ENCODE assay signal across 18 cellular contexts in genomic region chr3:33544126-33544525, GRCh38.
DNase-seq lines count a peak whose midpoint lies in the region; ATAC-seq, FAIRE-seq and TF ChIP-seq lines count a peak whose summit lies in the region.
"Had no signal": no experiment of that assay in that cellular context is flagged by ENCODE, and none has a peak within 500 bp of the region (broad histone marks: within the 10 kb centered on the region; RNA-seq: fewer than 3 reads in every experiment).

No MANE protein-coding gene starts in this region.

- no peak overlapping the region for H4K8ac ChIP-seq in mesenchymal stem cell (ENCODE audit: low read length)

- H3K9me3 ChIP-seq in GM12878 (replicated peaks; ENCODE audit: control insufficient read depth, insufficient read depth, low read length) (no peaks in the 10 kb centered on the region), mesenchymal stem cell (ENCODE audit: control insufficient read depth, low read length) (no peaks in the 10 kb centered on the region)
- H3K9me3 ChIP-seq: A549; BLaER1 treated with 17β-estradiol and CSF1 and Interleukin-3, amounts not matched to agents 10 nM and 100 nM had no signal

- H3K27me3 Mint-ChIP-seq in mesothelial cell of epicardium (ENCODE audit: low read depth) (no peaks in the 10 kb centered on the region), progenitor cell of endocrine pancreas (no peaks in the 10 kb centered on the region)

- H2BK5ac ChIP-seq in mesenchymal stem cell (ENCODE audit: low read depth, low read length, poor library complexity, severe bottlenecking), result no peak overlapping the region

- H3K18ac ChIP-seq in mesenchymal stem cell (ENCODE audit: low read depth in 1 of 2, low read length in 2 of 2), result no peak overlapping the region

- peak; percentile 13 for FAIRE-seq in GM12878 (lab: Jason Lieb, UNC)
- FAIRE-seq: GM12892 had no signal

- no peaks in the 10 kb centered on the region; a peak in 2 of 4 replicates for H3K36me3 ChIP-seq in GM12878 (ENCODE audit: control insufficient read depth in 2 of 2, insufficient read depth in 2 of 2, low read length in 1 of 2)
- peaks cover 0 to 35% of the 10 kb centered on the region in 2 experiments for H3K36me3 ChIP-seq in mesenchymal stem cell (ENCODE audit: control insufficient read depth in 1 of 2, insufficient read depth in 2 of 2, low read depth in 1 of 2, low read length in 2 of 2)

- 90% methylated on average over 1 of the region's 1 CpG for WGBS in GM12878 (ENCODE audit: insufficient coverage, insufficient replicate concordance, low lambda C conversion rate, missing lambda C conversion rate)
- WGBS in mesenchymal stem cell, result 20% methylated on average over 1 of the region's 1 CpG

- H3K79me2 ChIP-seq in GM12878 (ENCODE audit: control insufficient read depth, insufficient read depth, low read length), result no peaks in the 10 kb centered on the region

- no peak overlapping the region for H4K91ac ChIP-seq in mesenchymal stem cell (ENCODE audit: low read length)

- H3K9me3 Mint-ChIP-seq in mesothelial cell of epicardium (peaks cover 16% of the 10 kb centered on the region), progenitor cell of endocrine pancreas (ENCODE audit: low read depth) (peaks cover 12% of the 10 kb centered on the region)

- no peak overlapping the region for H3K27ac Mint-ChIP-seq in mesothelial cell of epicardium
- H3K27ac Mint-ChIP-seq in progenitor cell of endocrine pancreas, result no peak overlapping the region

- no peak overlapping the region for H3K14ac ChIP-seq in mesenchymal stem cell (ENCODE audit: low read length in 2 of 2)

- no peak overlapping the region for H2AK5ac ChIP-seq in mesenchymal stem cell (ENCODE audit: low read length, severe bottlenecking)

- no peak overlapping the region for H3K4me3 ChIP-seq in AG10803 (ENCODE audit: low read length)
- no peak overlapping the region for H3K4me3 ChIP-seq in GM12878
- H3K4me3 ChIP-seq in mesenchymal stem cell (ENCODE audit: insufficient read depth in 1 of 2, low read depth in 1 of 2, low read length in 2 of 2), result no peak overlapping the region
- H3K4me3 ChIP-seq: A549; BLaER1 treated with 17β-estradiol and CSF1 and Interleukin-3, amounts not matched to agents 10 nM and 100 nM; PC-9 had no signal

- no peak for TF ChIP-seq EP300 in GM12878 (IDR thresholded peaks at IDR 0.05; ENCODE audit: borderline replicate concordance in 1 of 2, control insufficient read depth in 1 of 2, low read depth in 2 of 2, low read length in 2 of 2)

- H2BK120ac ChIP-seq in mesenchymal stem cell (ENCODE audit: low read depth, low read length), result no peak overlapping the region

- CTCF ChIA-PET in GM12878 (lab: Yijun Ruan, JAX), result no interaction called here

- no peak overlapping the region for H3K27ac ChIP-seq in GM12878 (ENCODE audit: control insufficient read depth, insufficient read depth)
- no peak overlapping the region for H3K27ac ChIP-seq in mesenchymal stem cell (ENCODE audit: low read length, poor library complexity, severe bottlenecking)
- no peak overlapping the region for H3K27ac ChIP-seq in caudate nucleus (ENCODE audit: low read depth, low read length)
- H3K27ac ChIP-seq: A549; BLaER1 treated with 17β-estradiol and CSF1 and Interleukin-3, amounts not matched to agents 10 nM and 100 nM; PC-9 had no signal

- TF ChIP-seq RAD21 in GM12878 (IDR thresholded peaks at IDR 0.05; ENCODE audit: insufficient read depth, low read depth, low read length), result no peak

- no peak for ATAC-seq in GM12878
- no peak for ATAC-seq in HG03196 (IDR thresholded peaks at IDR 0.05; ENCODE audit: unreplicated experiment)
- ATAC-seq: A549 had no signal

- DNase-seq in AG10803 (ENCODE audit: low read depth) (peak; percentile 42), GM04504 (ENCODE audit: low read depth) (peak; percentile 35), GM12878 (ENCODE audit: low read depth, low spot score) (no peak), mesenchymal stem cell (no peak), caudate nucleus (lab: John Stamatoyannopoulos, UW) (no peak), mesothelial cell of epicardium (ENCODE audit: low spot score in 2 of 2, unreplicated experiment in 2 of 2) (no peak), progenitor cell of endocrine pancreas (ENCODE audit: low spot score, unreplicated experiment) (no peak)
- DNase-seq: DMS 273 treated with DMSO at 0.1 percent for 48 hours, Kasumi-1, NCI-H1105 treated with DMSO at 0.1 percent for 48 hours, NCI-H187, NCI-H446 treated with DMSO at 0.1 percent for 48 hours, NCI-H774, PC-9 had no signal

- H3K79me1 ChIP-seq in mesenchymal stem cell (replicated peaks; ENCODE audit: low read length, poor library complexity, severe bottlenecking), result no peaks in the 10 kb centered on the region

- H3K4ac ChIP-seq in mesenchymal stem cell (ENCODE audit: low read depth in 1 of 2, low read length in 2 of 2), result no peak overlapping the region

- H2BK15ac ChIP-seq in mesenchymal stem cell (ENCODE audit: low read depth, poor library complexity, severe bottlenecking), result no peak overlapping the region

- H3K4me2 ChIP-seq in GM12878 (ENCODE audit: control insufficient read depth, insufficient read depth), result no peak overlapping the region
- no peak overlapping the region for H3K4me2 ChIP-seq in mesenchymal stem cell (ENCODE audit: low read length, poor library complexity, severe bottlenecking)
- H3K4me2 ChIP-seq: A549; BLaER1 treated with 17β-estradiol and CSF1 and Interleukin-3, amounts not matched to agents 10 nM and 100 nM; PC-9 had no signal

- TF ChIP-seq POLR2A in GM12878 (IDR thresholded peaks at IDR 0.05; ENCODE audit: low read depth, low read length), result no peak

- POLR2A ChIA-PET in GM12878 (lab: Charles Lee), result no interaction called here

- H3K9ac ChIP-seq in GM12878 (ENCODE audit: control insufficient read depth, insufficient read depth, low read length), result no peak overlapping the region
- peak overlapping the region; percentile 42 for H3K9ac ChIP-seq in mesenchymal stem cell (ENCODE audit: low read length)
- H3K9ac ChIP-seq: BLaER1 treated with 17β-estradiol and CSF1 and Interleukin-3, amounts not matched to agents 10 nM and 100 nM had no signal

- SMC1A ChIA-PET in GM12878 (lab: Charles Lee; ENCODE audit: uncharacterized antibody, unreplicated experiment), result interaction anchor here (0.9 kb wide), 1 partner anchor 13 kb away, joined by 4 read pairs; no protein-coding TSS in a partner anchor

- TF ChIP-seq CTCF in AG10803 (conservative IDR thresholded peaks at IDR 0.05; ENCODE audit: low read length) (no peak), GM12878 (IDR thresholded peaks at IDR 0.05 in 2 of 3, conservative IDR thresholded peaks at IDR 0.05 in 1 of 3; ENCODE audit: control insufficient read depth in 2 of 3, extremely low read depth in 1 of 3, insufficient read depth in 1 of 3, low read depth in 3 of 3, low read length in 3 of 3) (no peak), mesothelial cell of epicardium (IDR thresholded peaks at IDR 0.05; ENCODE audit: unreplicated experiment) (no peak), progenitor cell of endocrine pancreas (IDR thresholded peaks at IDR 0.05; ENCODE audit: unreplicated experiment) (no peak)

- H2AFZ ChIP-seq in GM12878 (ENCODE audit: control insufficient read depth, low read depth, low read length) (no peak overlapping the region), mesenchymal stem cell (ENCODE audit: low read depth, low read length) (no peak overlapping the region)
- H2AFZ ChIP-seq: PC-9 had no signal

- intact Hi-C loops in GM12878 (cut with micrococcal nuclease; ENCODE audit: unreplicated experiment), result no loop called here

- no peaks in the 10 kb centered on the region for H3K27me3 ChIP-seq in GM12878 (replicated peaks in 1 of 2; ENCODE audit: control insufficient read depth in 2 of 2, insufficient read depth in 2 of 2, low read length in 1 of 2)
- no peaks in the 10 kb centered on the region for H3K27me3 ChIP-seq in mesenchymal stem cell (ENCODE audit: control insufficient read depth in 1 of 2, insufficient read depth in 1 of 2, low read length in 2 of 2)
- H3K27me3 ChIP-seq: BLaER1 treated with 17β-estradiol and CSF1 and Interleukin-3, amounts not matched to agents 10 nM and 100 nM had no signal

- H3K4me1 Mint-ChIP-seq in mesothelial cell of epicardium (no peaks in the 10 kb centered on the region), progenitor cell of endocrine pancreas (ENCODE audit: low read depth) (no peaks in the 10 kb centered on the region)

- in situ Hi-C loops in GM12878 (cut with MboI), result no loop called here

- H2BK12ac ChIP-seq in mesenchymal stem cell (ENCODE audit: low read length in 2 of 2), result no peak overlapping the region

- H3K36me3 Mint-ChIP-seq in mesothelial cell of epicardium (peaks cover 32% of the 10 kb centered on the region), progenitor cell of endocrine pancreas (ENCODE audit: insufficient read depth) (peaks cover 27% of the 10 kb centered on the region)

- no peak overlapping the region for H3K4me3 Mint-ChIP-seq in mesothelial cell of epicardium
- H3K4me3 Mint-ChIP-seq in progenitor cell of endocrine pancreas (ENCODE audit: low read depth), result no peak overlapping the region

- RAD21 ChIA-PET in GM12878 (lab: Charles Lee; ENCODE audit: unreplicated experiment), result no interaction called here

- BruUV-seq in GM12878 (replicated peaks; lab: Mats Ljungman, UMichigan), result no TSS peak

- H3K23ac ChIP-seq in mesenchymal stem cell (ENCODE audit: low read length in 2 of 2), result no peak overlapping the region

- no peaks in the 10 kb centered on the region for H4K20me1 ChIP-seq in GM12878 (ENCODE audit: control insufficient read depth, insufficient read depth)
- H4K20me1 ChIP-seq: BLaER1 treated with 17β-estradiol and CSF1 and Interleukin-3, amounts not matched to agents 10 nM and 100 nM had no signal

- H3K4me1 ChIP-seq in GM12878 (ENCODE audit: control insufficient read depth, insufficient read depth, low read length), result no peaks in the 10 kb centered on the region
- no peaks in the 10 kb centered on the region for H3K4me1 ChIP-seq in mesenchymal stem cell (ENCODE audit: control insufficient read depth, insufficient read depth, low read depth, low read length)
- H3K4me1 ChIP-seq: A549 had no signal

TF ChIP-seq in GM12878, 131 proteins besides CTCF, POLR2A, EP300 and RAD21:
- TF ChIP-seq ZBED1 (IDR thresholded peaks at IDR 0.05; ENCODE audit: borderline replicate concordance) (no peak), PML (IDR thresholded peaks at IDR 0.05; ENCODE audit: low read length) (no peak), ZSCAN29 (IDR thresholded peaks at IDR 0.05) (no peak), ATF3 (IDR thresholded peaks at IDR 0.05; ENCODE audit: borderline replicate concordance, extremely low read depth, low read depth, low read length) (no peak)
TF ChIP-seq in GM12878: peak in this region for 0.

Comparison
In these comparisons a context has a peak if more than half of its experiments do, and no peak if none do; other contexts are left out.
1. DNase-seq: peak in AG10803 (single experiment) and GM04504 (single experiment); none in GM12878 (single experiment), mesenchymal stem cell (single experiment), caudate nucleus (0 of 61), mesothelial cell of epicardium (0 of 2) and progenitor cell of endocrine pancreas (single experiment).